In the genomic region with DNA sequence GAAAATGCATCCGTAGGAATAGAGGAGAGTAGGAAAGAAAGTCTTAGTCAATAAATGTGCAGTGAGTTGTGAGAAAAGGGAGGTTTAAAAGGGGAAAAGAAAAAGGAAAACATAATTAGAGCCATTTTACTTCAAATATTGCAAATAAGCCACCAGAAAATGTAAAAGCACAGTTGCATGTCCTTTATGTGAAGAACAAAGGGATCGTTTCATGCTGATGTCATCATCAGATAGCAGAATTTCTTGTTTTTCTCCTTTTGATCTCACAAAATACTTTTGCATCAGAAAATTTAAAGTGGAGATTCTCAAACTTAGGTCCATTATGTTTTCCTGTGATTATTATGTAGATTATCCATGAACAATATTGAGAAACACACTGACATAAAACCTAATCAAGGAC, we compare ENCODE assay signal across 25 cellular contexts.
DNase-seq lines count a peak whose midpoint lies in the region; ATAC-seq and TF ChIP-seq lines count a peak whose summit lies in the region.
"Had no signal": no experiment of that assay in that cellular context is flagged by ENCODE, and none has a peak within 500 bp of the region (broad histone marks: within the 10 kb centered on the region; RNA-seq: fewer than 3 reads in every experiment).

No MANE protein-coding gene starts in this region.

- H3K4me3 ChIP-seq in PC-3 (ENCODE audit: low read length) = no peak overlapping the region
- H3K4me3 ChIP-seq in fibroblast of the aortic adventitia (ENCODE audit: low read depth, low read length) = no peak overlapping the region
- no peak overlapping the region for H3K4me3 ChIP-seq in smooth muscle cell
- no peak overlapping the region for H3K4me3 ChIP-seq in lower leg skin (ENCODE audit: low read depth, poor library complexity, severe bottlenecking)
- H3K4me3 ChIP-seq: GM12878, GM23248, HAP-1, PC-9 had no signal

- H3K9me2 ChIP-seq in PC-3 (replicated peaks; ENCODE audit: low read length) = no peaks in the 10 kb centered on the region
- H3K9me2 ChIP-seq: SK-N-SH had no signal

- H2AFZ ChIP-seq in PC-3 (ENCODE audit: low read length) (no peak overlapping the region), smooth muscle cell (ENCODE audit: low read depth) (no peak overlapping the region)
- H2AFZ ChIP-seq: GM23248, PC-9 had no signal

- H3K27ac ChIP-seq in PC-3 (ENCODE audit: low read length) (peak overlapping the region; percentile 16; the same call in 1 of the 2 replicates), smooth muscle cell (ENCODE audit: low read depth) (peak overlapping the region; percentile 88)
- H3K27ac ChIP-seq: GM23248, KMS-11, PC-9 had no signal

- H4K20me1 ChIP-seq in PC-3 (ENCODE audit: low read length) (no peaks in the 10 kb centered on the region), smooth muscle cell (ENCODE audit: low read depth) (no peaks in the 10 kb centered on the region)

- POLR2A ChIA-PET in PC-3 (lab: Charles Lee; ENCODE audit: unreplicated experiment) = no interaction called here

- 0 out of 2 replicates have a peak overlapping the region, but pooled peaks have one; percentile 5 for H3K4me2 ChIP-seq in PC-3 (ENCODE audit: low read length)
- H3K4me2 ChIP-seq in smooth muscle cell = no peak overlapping the region
- H3K4me2 ChIP-seq: KMS-11, PC-9, SK-N-SH had no signal

- H3K4me1 ChIP-seq in PC-3 (ENCODE audit: insufficient read depth, low read length) (peaks cover 26% of the 10 kb centered on the region), smooth muscle cell (ENCODE audit: low read depth) (peaks cover 4% of the 10 kb centered on the region)

- DNase-seq in DMS53 treated with DMSO at 0.1 percent for 48 hours (lab: John Stamatoyannopoulos, UW; ENCODE audit: unreplicated experiment) (peak; percentile 33), PC-3 (peak; percentile 63), fibroblast of the aortic adventitia (ENCODE audit: low read depth) (peak; percentile 40), smooth muscle cell (lab: John Stamatoyannopoulos, UW; ENCODE audit: unreplicated experiment) (no peak), NCI-H2029 treated with DMSO at 0.1 percent for 48 hours (lab: John Stamatoyannopoulos, UW) (no peak), lower leg skin (ENCODE audit: low spot score in 2 of 2) (no peak), UCSD-AML1 (lab: John Stamatoyannopoulos, UW; ENCODE audit: unreplicated experiment) (no peak)
- DNase-seq: CD4-positive, CD25-positive, alpha-beta regulatory T cell; COR-L47; DND-41; GM23248; IMR-90; MV-4-11; NCI-H1105 treated with DMSO at 0.1 percent for 48 hours; NCI-H1694; NCI-H2081 treated with DMSO at 0.1 percent for 48 hours; NCI-H446 treated with DMSO at 0.1 percent for 48 hours; NCI-H526 treated with DMSO at 0.1 percent for 48 hours; PC-9; RPMI8226; SIG-M5; SK-N-SH had no signal

- H3K9me3 ChIP-seq in PC-3 (ENCODE audit: low read length) = peaks cover 16% of the 10 kb centered on the region; the same call in 1 of the 2 replicates
- no peaks in the 10 kb centered on the region for H3K9me3 ChIP-seq in smooth muscle cell (replicated peaks; ENCODE audit: low read depth)
- H3K9me3 ChIP-seq: HAP-1, SK-N-SH had no signal

- H3K79me2 ChIP-seq in PC-3 (ENCODE audit: low read length) (no peaks in the 10 kb centered on the region), smooth muscle cell (ENCODE audit: low read depth) (no peaks in the 10 kb centered on the region)

- H3K9ac ChIP-seq in PC-3 (ENCODE audit: low read length) (no peak overlapping the region), smooth muscle cell (ENCODE audit: low read depth) (peak overlapping the region; percentile 47)
- H3K9ac ChIP-seq: GM23248, KMS-11, SK-N-SH had no signal

- CTCF ChIA-PET in PC-3 (lab: Charles Lee) = no interaction called here

- H3F3A ChIP-seq in PC-3 (ENCODE audit: low read length, unreplicated experiment) (no peaks in the 10 kb centered on the region), smooth muscle cell (ENCODE audit: low read depth) (no peaks in the 10 kb centered on the region)

- intact Hi-C loops in PC-3 (cut with micrococcal nuclease) = no loop called here
- intact Hi-C loops in lower leg skin (cut with DNase I; ENCODE audit: low total_unique reads) = no loop called here

- H3K27me3 ChIP-seq in PC-3 (ENCODE audit: low read length) (no peaks in the 10 kb centered on the region), smooth muscle cell (ENCODE audit: low read depth) (no peaks in the 10 kb centered on the region)

- peaks cover 2% of the 10 kb centered on the region; the same call in 1 of the 2 replicates for H3K36me3 ChIP-seq in PC-3 (ENCODE audit: low read depth, low read length)
- no peaks in the 10 kb centered on the region for H3K36me3 ChIP-seq in smooth muscle cell (ENCODE audit: low read depth)
- H3K36me3 ChIP-seq: HAP-1 had no signal

- ATAC-seq in PC-3 = no peak
- ATAC-seq: GM12878 had no signal

- TF ChIP-seq POLR2A in lower leg skin (IDR thresholded peaks at IDR 0.05) = no peak

- no TSS peak for BruUV-seq in PC-3 (replicated peaks; lab: Mats Ljungman, UMichigan)

- TF ChIP-seq CTCF in PC-3 (conservative IDR thresholded peaks at IDR 0.05; ENCODE audit: low read depth, low read length) = no peak
- TF ChIP-seq CTCF in fibroblast of the aortic adventitia (IDR thresholded peaks at IDR 0.05; ENCODE audit: insufficient read depth, low read length) = no peak
- TF ChIP-seq CTCF in smooth muscle cell (IDR thresholded peaks at IDR 0.05; ENCODE audit: borderline replicate concordance, insufficient read depth, poor library complexity, severe bottlenecking) = no peak
- TF ChIP-seq CTCF in lower leg skin (IDR thresholded peaks at IDR 0.05) = no peak

- 73% methylated on average over 2 of the region's 2 CpGs for WGBS in smooth muscle cell (ENCODE audit: low lambda C conversion rate)
- WGBS in lower leg skin, 2 donors = 67 to 76% methylated on average over 2 of the region's 2 CpGs

Comparison
In these comparisons a context has a peak if more than half of its experiments do, and no peak if none do; other contexts are left out.
1. DNase-seq: peak in DMS53 treated with DMSO at 0.1 percent for 48 hours (single experiment), PC-3 (single experiment) and fibroblast of the aortic adventitia (single experiment); none in smooth muscle cell (single experiment), NCI-H2029 treated with DMSO at 0.1 percent for 48 hours (single experiment), lower leg skin (0 of 2) and UCSD-AML1 (single experiment).